1 cellular context compared by ENCODE assay signal in the genomic region with DNA sequence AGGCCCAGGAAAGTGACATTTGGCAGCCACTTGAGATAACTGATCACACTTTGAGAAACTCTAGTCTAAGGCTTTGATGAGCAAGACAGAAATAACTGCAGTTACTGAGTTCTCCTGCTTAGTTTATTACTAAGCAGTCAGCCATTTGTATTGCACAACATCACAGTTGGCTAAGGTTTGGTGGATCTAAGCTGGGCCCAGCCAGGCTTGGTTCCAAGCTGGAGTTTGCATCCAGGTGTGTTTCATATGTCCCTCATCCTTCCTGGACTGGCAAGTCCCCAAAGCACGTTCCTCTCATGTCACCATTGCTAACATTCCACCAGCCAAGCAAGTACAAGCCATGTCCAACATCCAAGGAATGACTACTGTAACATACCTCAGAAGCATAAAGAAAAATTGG.
TF ChIP-seq lines count a peak whose summit lies in the region.

No MANE protein-coding gene starts in this region.

TF ChIP-seq in SK-N-SH treated with all-trans-retinoic acid at 6 μM for 48 hours, 23 proteins besides CTCF, POLR2A, EP300 and RAD21 (continued from another document):
- TF ChIP-seq, protein P1, sequence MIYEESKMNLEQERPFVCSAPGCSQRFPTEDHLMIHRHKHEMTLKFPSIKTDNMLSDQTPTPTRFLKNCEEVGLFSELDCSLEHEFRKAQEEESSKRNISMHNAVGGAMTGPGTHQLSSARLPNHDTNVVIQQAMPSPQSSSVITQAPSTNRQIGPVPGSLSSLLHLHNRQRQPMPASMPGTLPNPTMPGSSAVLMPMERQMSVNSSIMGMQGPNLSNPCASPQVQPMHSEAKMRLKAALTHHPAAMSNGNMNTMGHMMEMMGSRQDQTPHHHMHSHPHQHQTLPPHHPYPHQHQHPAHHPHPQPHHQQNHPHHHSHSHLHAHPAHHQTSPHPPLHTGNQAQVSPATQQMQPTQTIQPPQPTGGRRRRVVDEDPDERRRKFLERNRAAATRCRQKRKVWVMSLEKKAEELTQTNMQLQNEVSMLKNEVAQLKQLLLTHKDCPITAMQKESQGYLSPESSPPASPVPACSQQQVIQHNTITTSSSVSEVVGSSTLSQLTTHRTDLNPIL (CRISPR knock-in tag; IDR thresholded peaks at IDR 0.05; ENCODE audit: low read depth) = no peak
- no peak for TF ChIP-seq BACH2 (CRISPR knock-in tag; IDR thresholded peaks at IDR 0.05; ENCODE audit: borderline replicate concordance)
- no peak for TF ChIP-seq TCF4 (CRISPR knock-in tag; IDR thresholded peaks at IDR 0.05; ENCODE audit: borderline replicate concordance)
- TF ChIP-seq TOX (CRISPR knock-in tag; IDR thresholded peaks at IDR 0.05; ENCODE audit: borderline replicate concordance) = no peak
- no peak for TF ChIP-seq ARNTL (CRISPR knock-in tag; IDR thresholded peaks at IDR 0.05; ENCODE audit: borderline replicate concordance, low read depth)
- TF ChIP-seq, protein P2, sequence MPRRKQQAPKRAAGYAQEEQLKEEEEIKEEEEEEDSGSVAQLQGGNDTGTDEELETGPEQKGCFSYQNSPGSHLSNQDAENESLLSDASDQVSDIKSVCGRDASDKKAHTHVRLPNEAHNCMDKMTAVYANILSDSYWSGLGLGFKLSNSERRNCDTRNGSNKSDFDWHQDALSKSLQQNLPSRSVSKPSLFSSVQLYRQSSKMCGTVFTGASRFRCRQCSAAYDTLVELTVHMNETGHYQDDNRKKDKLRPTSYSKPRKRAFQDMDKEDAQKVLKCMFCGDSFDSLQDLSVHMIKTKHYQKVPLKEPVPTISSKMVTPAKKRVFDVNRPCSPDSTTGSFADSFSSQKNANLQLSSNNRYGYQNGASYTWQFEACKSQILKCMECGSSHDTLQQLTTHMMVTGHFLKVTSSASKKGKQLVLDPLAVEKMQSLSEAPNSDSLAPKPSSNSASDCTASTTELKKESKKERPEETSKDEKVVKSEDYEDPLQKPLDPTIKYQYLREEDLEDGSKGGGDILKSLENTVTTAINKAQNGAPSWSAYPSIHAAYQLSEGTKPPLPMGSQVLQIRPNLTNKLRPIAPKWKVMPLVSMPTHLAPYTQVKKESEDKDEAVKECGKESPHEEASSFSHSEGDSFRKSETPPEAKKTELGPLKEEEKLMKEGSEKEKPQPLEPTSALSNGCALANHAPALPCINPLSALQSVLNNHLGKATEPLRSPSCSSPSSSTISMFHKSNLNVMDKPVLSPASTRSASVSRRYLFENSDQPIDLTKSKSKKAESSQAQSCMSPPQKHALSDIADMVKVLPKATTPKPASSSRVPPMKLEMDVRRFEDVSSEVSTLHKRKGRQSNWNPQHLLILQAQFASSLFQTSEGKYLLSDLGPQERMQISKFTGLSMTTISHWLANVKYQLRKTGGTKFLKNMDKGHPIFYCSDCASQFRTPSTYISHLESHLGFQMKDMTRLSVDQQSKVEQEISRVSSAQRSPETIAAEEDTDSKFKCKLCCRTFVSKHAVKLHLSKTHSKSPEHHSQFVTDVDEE (CRISPR knock-in tag; IDR thresholded peaks at IDR 0.05) = no peak
- no peak for TF ChIP-seq ISL1 (CRISPR knock-in tag; IDR thresholded peaks at IDR 0.05)
- TF ChIP-seq, protein P3, sequence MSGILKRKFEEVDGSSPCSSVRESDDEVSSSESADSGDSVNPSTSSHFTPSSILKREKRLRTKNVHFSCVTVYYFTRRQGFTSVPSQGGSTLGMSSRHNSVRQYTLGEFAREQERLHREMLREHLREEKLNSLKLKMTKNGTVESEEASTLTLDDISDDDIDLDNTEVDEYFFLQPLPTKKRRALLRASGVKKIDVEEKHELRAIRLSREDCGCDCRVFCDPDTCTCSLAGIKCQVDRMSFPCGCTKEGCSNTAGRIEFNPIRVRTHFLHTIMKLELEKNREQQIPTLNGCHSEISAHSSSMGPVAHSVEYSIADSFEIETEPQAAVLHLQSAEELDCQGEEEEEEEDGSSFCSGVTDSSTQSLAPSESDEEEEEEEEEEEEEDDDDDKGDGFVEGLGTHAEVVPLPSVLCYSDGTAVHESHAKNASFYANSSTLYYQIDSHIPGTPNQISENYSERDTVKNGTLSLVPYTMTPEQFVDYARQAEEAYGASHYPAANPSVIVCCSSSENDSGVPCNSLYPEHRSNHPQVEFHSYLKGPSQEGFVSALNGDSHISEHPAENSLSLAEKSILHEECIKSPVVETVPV (CRISPR knock-in tag; IDR thresholded peaks at IDR 0.05) = no peak
- TF ChIP-seq ESRRG (CRISPR knock-in tag; IDR thresholded peaks at IDR 0.05) = no peak
- TF ChIP-seq ZFP30 (CRISPR knock-in tag; IDR thresholded peaks at IDR 0.05) = no peak
- no peak for TF ChIP-seq PPARA (CRISPR knock-in tag; IDR thresholded peaks at IDR 0.05; ENCODE audit: borderline replicate concordance)
- no peak for TF ChIP-seq OSR1 (CRISPR knock-in tag; IDR thresholded peaks at IDR 0.05)
- TF ChIP-seq RARB (CRISPR knock-in tag; IDR thresholded peaks at IDR 0.05) = no peak
